ENCODE assay signal across 10 cellular contexts in the genomic region with DNA sequence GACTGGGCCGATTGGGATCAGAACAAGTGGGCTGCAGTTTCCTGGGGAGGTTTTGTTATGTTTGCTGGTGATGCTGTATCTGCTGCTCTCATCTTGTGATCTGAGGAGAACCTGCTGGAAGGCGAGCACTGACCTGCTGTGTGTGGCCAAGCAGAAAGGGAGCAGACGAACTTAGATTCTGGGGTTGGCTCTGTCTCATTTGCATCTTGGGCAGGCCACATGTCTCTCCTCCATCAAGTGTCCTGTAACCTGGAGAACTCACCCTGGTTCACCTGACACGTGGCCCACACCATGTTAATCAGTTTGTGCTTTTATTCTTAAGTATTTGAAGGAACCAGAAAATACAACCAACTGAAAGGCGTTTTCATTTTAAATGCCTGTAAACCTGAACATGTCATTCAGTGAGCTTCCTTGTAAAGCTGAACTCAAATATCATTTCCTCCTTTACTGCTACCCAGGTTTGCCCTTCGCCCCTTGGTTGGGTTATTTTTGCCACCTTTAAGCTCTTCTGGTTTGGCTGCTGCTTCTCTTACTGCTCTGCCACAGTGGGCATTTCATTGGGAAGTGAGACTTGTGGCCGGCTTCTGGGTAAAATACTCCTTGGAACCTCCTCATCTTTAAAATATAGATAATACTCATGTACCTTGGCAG. TPM values are rescaled to one million over a fixed set of nuclear protein-coding genes. Genes with fewer than 3 reads are reported as not detected.
A peak's percentile ranks its signal among the peaks of the same experiment; 100 is the strongest.
DNase-seq lines count a peak whose midpoint lies in the region; ATAC-seq and TF ChIP-seq lines count a peak whose summit lies in the region.
"Had no signal": no experiment of that assay in that cellular context is flagged by ENCODE, and none has a peak within 500 bp of the region (broad histone marks: within the 10 kb centered on the region; RNA-seq: fewer than 3 reads in every experiment).

No MANE protein-coding gene starts in this region.

- H3K14ac ChIP-seq in trophoblast cell (ENCODE audit: low read length), result peak overlapping the region; percentile 41

- H3K23ac ChIP-seq in trophoblast cell (ENCODE audit: low read length), result no peak overlapping the region

- H3K18ac ChIP-seq in trophoblast cell (ENCODE audit: low read length), result peak overlapping the region; percentile 74

- H3K4me2 ChIP-seq in trophoblast cell (ENCODE audit: low read length), result no peak overlapping the region

- H4K8ac ChIP-seq in trophoblast cell (ENCODE audit: low read depth, low read length), result no peak overlapping the region

- H3K27ac ChIP-seq in trophoblast cell (ENCODE audit: low read depth, low read length), result no peak overlapping the region
- no peak overlapping the region for H3K27ac ChIP-seq in upper lobe of right lung

- no peak overlapping the region for H2BK120ac ChIP-seq in trophoblast cell (ENCODE audit: insufficient read depth, low read length, poor library complexity)

- DNase-seq in NCI-H69 (lab: John Stamatoyannopoulos, UW) (peak; percentile 22), trophoblast cell (no peak), GF-D8 (lab: John Stamatoyannopoulos, UW) (no peak), upper lobe of right lung (no peak), islet precursor cell (no peak)
- DNase-seq in stimulated activated CD4-positive, alpha-beta T cell treated with anti-CD3 and anti-CD28 coated beads, Interleukin-12 subunit alpha, Interleukin-12 subunit beta, amount 100 ng/mL, for 4 hours, result no peak
- DNase-seq: erythroblast, mesendoderm had no signal

- H4K12ac ChIP-seq in trophoblast cell (ENCODE audit: low read depth, low read length), result no peak overlapping the region

- no CpG with 5 or more reads among the region's 7 CpGs for WGBS in trophoblast cell (ENCODE audit: extremely low coverage, insufficient coverage, insufficient read length)

- no peak overlapping the region for H2BK5ac ChIP-seq in trophoblast cell (ENCODE audit: low read depth, low read length, poor library complexity)

- H2AFZ ChIP-seq in trophoblast cell (ENCODE audit: insufficient read depth, low read length, poor library complexity), result no peak overlapping the region

- H4K91ac ChIP-seq in trophoblast cell (ENCODE audit: low read depth, low read length), result no peak overlapping the region

- H3K9ac ChIP-seq in trophoblast cell (ENCODE audit: low read length), result no peak overlapping the region

- no peaks in the 10 kb centered on the region for H3K9me3 ChIP-seq in trophoblast cell (ENCODE audit: insufficient read depth, low read depth, low read length)
- H3K9me3 ChIP-seq in upper lobe of right lung, result no peaks in the 10 kb centered on the region

- H3K79me2 ChIP-seq in trophoblast cell (ENCODE audit: control insufficient read depth, insufficient read depth, low read length, poor library complexity), result peaks cover 5% of the 10 kb centered on the region

- H3K4me3 ChIP-seq in trophoblast cell (ENCODE audit: low read depth, low read length) (no peak overlapping the region), upper lobe of right lung (no peak overlapping the region)

- intact Hi-C loops in upper lobe of right lung (cut with DNase I), result no loop called here

- ATAC-seq in GM19023 (IDR thresholded peaks at IDR 0.05; ENCODE audit: unreplicated experiment) (peak; percentile 78), HG02588 (IDR thresholded peaks at IDR 0.05; ENCODE audit: unreplicated experiment) (peak; percentile 83), upper lobe of right lung (no peak)

- H3K79me1 ChIP-seq in trophoblast cell (ENCODE audit: low read length), result peaks cover 5% of the 10 kb centered on the region

- peaks cover 9 to 19% of the 10 kb centered on the region in 2 experiments for H3K4me1 ChIP-seq in trophoblast cell (ENCODE audit: control insufficient read depth in 1 of 2, insufficient read depth in 2 of 2, low read length in 2 of 2)
- H3K4me1 ChIP-seq in upper lobe of right lung, result peaks cover 28% of the 10 kb centered on the region

- no peaks in the 10 kb centered on the region for H3K27me3 ChIP-seq in trophoblast cell (ENCODE audit: insufficient read depth, low read length)
- no peaks in the 10 kb centered on the region for H3K27me3 ChIP-seq in upper lobe of right lung

- TF ChIP-seq CTCF in upper lobe of right lung (IDR thresholded peaks at IDR 0.05), result no peak

- H3K36me3 ChIP-seq in trophoblast cell (ENCODE audit: control insufficient read depth in 1 of 2, insufficient read depth in 2 of 2, low read length in 2 of 2), result peaks cover 0 to 3% of the 10 kb centered on the region in 2 experiments
- H3K36me3 ChIP-seq in upper lobe of right lung, result no peaks in the 10 kb centered on the region

- peak overlapping the region; percentile 36 for H2AK5ac ChIP-seq in trophoblast cell (ENCODE audit: low read length)

- peak overlapping the region; percentile 58 for H2BK12ac ChIP-seq in trophoblast cell (ENCODE audit: low read length)

- peak overlapping the region; percentile 77 for H3K4ac ChIP-seq in trophoblast cell (ENCODE audit: low read depth, low read length)

RNA-seq across cellular contexts. Expression of gene TRAK1, which starts 33.5 kb away (rescaled TPM):
- polyA plus RNA-seq in trophoblast cell (2013), result 43.4 and 43.5 TPM in 2 replicates
- total RNA-seq in upper lobe of right lung, result 49.6 TPM
